8 cellular contexts compared by ENCODE assay signal in genomic region chr3:134250717-134251220, GRCh38. TPM values are rescaled to one million over a fixed set of nuclear protein-coding genes. Genes with fewer than 3 reads are reported as not detected.
DNase-seq lines count a peak whose midpoint lies in the region; ATAC-seq and TF ChIP-seq lines count a peak whose summit lies in the region.

Gene RYK, minus strand, starts transcription at chr3:134250859. Its CDS starts 205 bp downstream, at chr3:134250654.

- BruUV-seq in Panc1 (replicated peaks; lab: Mats Ljungman, UMichigan), result no TSS peak

- peak within 1 kb of the TSS; percentile 90 for H3K27ac ChIP-seq in Panc1 (ENCODE audit: low read length)
- H3K27ac ChIP-seq in naive thymus-derived CD4-positive, alpha-beta T cell (ENCODE audit: low read depth, low read length), result peak within 1 kb of the TSS; percentile 86

- peaks cover 35% of the 10 kb centered on the region for H3K27me3 Mint-ChIP-seq in activated T-helper 1 cell treated with anti-CD3 and anti-CD28 coated beads, Interleukin-12 subunit alpha, Interleukin-12 subunit beta, Interleukin-2, Interleukin-4 antibody, amounts not matched to agents 30 ng/mL and 10 ng/mL and 1 ng/mL, durations not matched to agents 14 hours and 24 hours and 36 hours (ENCODE audit: insufficient read depth)
- H3K27me3 Mint-ChIP-seq in naive thymus-derived CD4-positive, alpha-beta T cell, result peaks cover 0 to 54% (median 0%) of the 10 kb centered on the region in 5 donors
- no peaks in the 10 kb centered on the region for H3K27me3 Mint-ChIP-seq in stimulated activated naive B cell treated with anti-CD40 and anti-IgM and Interleukin-4, amounts not matched to agents 10 μg/mL and 1 μg/mL and 100 μg/mL, for 72 hours

- H3K9me3 Mint-ChIP-seq in activated T-helper 1 cell treated with anti-CD3 and anti-CD28 coated beads, Interleukin-12 subunit alpha, Interleukin-12 subunit beta, Interleukin-2, Interleukin-4 antibody, amounts not matched to agents 30 ng/mL and 10 ng/mL and 1 ng/mL, durations not matched to agents 14 hours and 24 hours and 36 hours, result no peaks in the 10 kb centered on the region
- peaks cover 0 to 10% (median 5%) of the 10 kb centered on the region in 11 donors for H3K9me3 Mint-ChIP-seq in naive thymus-derived CD4-positive, alpha-beta T cell
- H3K9me3 Mint-ChIP-seq in stimulated activated naive B cell treated with anti-CD40 and anti-IgM and Interleukin-4, amounts not matched to agents 10 μg/mL and 1 μg/mL and 100 μg/mL, for 72 hours, result no peaks in the 10 kb centered on the region

- ATAC-seq in GM21717 (IDR thresholded peaks at IDR 0.05; ENCODE audit: unreplicated experiment) (peak; percentile 74), Panc1 (peak; percentile 96)
- ATAC-seq in naive thymus-derived CD4-positive, alpha-beta T cell, result peak; percentile 93
- ATAC-seq in stimulated activated naive B cell treated with anti-CD40 and anti-IgM and Interleukin-4, amounts not matched to agents 10 μg/mL and 1 μg/mL and 100 μg/mL, for 72 hours (replicated peaks), result peak; percentile 80 to 82

- intact Hi-C loops in Panc1 (cut with micrococcal nuclease; ENCODE audit: unreplicated experiment), result no loop called here
- intact Hi-C loops in activated T-helper 1 cell treated with anti-CD3 and anti-CD28 coated beads, Interleukin-12 subunit alpha, Interleukin-12 subunit beta, Interleukin-2, Interleukin-4 antibody, amounts not matched to agents 30 ng/mL and 10 ng/mL and 1 ng/mL, durations not matched to agents 14 hours and 24 hours and 36 hours (cut with micrococcal nuclease), result loop anchor here (1.0 to 5.0 kb wide), 5 partner anchors 11 to 678 kb away; partner anchors contain the start of genes CDV3 and CEP63
- intact Hi-C loops in naive thymus-derived CD4-positive, alpha-beta T cell (cut with micrococcal nuclease), result loop anchor here (1.0 to 2.0 kb wide), 5 partner anchors 37 to 1528 kb away; partner anchors contain the start of genes CEP63 (in 2 of the 2), CDV3 (in 1 of the 2) and NPHP3 (in 1 of the 2)

- no peak for TF ChIP-seq CTCF in Panc1 (IDR thresholded peaks at IDR 0.05)

- CTCF ChIA-PET in Panc1 (lab: Charles Lee), result interaction anchor here (0.7 kb wide), 1 partner anchor 117 kb away, joined by 3 read pairs; no protein-coding TSS in a partner anchor
- CTCF ChIA-PET in naive thymus-derived CD4-positive, alpha-beta T cell (lab: Charles Lee), result interaction anchor here (1.9 kb wide), 1 partner anchor 26 kb away, joined by 6 read pairs; no protein-coding TSS in a partner anchor

- peak within 1 kb of the TSS; percentile 88 for H3K4me3 Mint-ChIP-seq in activated T-helper 1 cell treated with anti-CD3 and anti-CD28 coated beads, Interleukin-12 subunit alpha, Interleukin-12 subunit beta, Interleukin-2, Interleukin-4 antibody, amounts not matched to agents 30 ng/mL and 10 ng/mL and 1 ng/mL, durations not matched to agents 14 hours and 24 hours and 36 hours
- peak within 1 kb of the TSS; percentile 90 to 99 (median 96) for H3K4me3 Mint-ChIP-seq in naive thymus-derived CD4-positive, alpha-beta T cell
- peak within 1 kb of the TSS; percentile 94 to 98 for H3K4me3 Mint-ChIP-seq in stimulated activated naive B cell treated with anti-CD40 and anti-IgM and Interleukin-4, amounts not matched to agents 10 μg/mL and 1 μg/mL and 100 μg/mL, for 72 hours

- H3K4me1 Mint-ChIP-seq in activated T-helper 1 cell treated with anti-CD3 and anti-CD28 coated beads, Interleukin-12 subunit alpha, Interleukin-12 subunit beta, Interleukin-2, Interleukin-4 antibody, amounts not matched to agents 30 ng/mL and 10 ng/mL and 1 ng/mL, durations not matched to agents 14 hours and 24 hours and 36 hours (ENCODE audit: low read depth), result peaks cover 35% of the 10 kb centered on the region
- peaks cover 25 to 62% (median 57%) of the 10 kb centered on the region in 7 donors for H3K4me1 Mint-ChIP-seq in naive thymus-derived CD4-positive, alpha-beta T cell
- peaks cover 45 to 71% of the 10 kb centered on the region in 2 donors for H3K4me1 Mint-ChIP-seq in stimulated activated naive B cell treated with anti-CD40 and anti-IgM and Interleukin-4, amounts not matched to agents 10 μg/mL and 1 μg/mL and 100 μg/mL, for 72 hours

- peak within 1 kb of the TSS; percentile 89 for H3K27ac Mint-ChIP-seq in activated T-helper 1 cell treated with anti-CD3 and anti-CD28 coated beads, Interleukin-12 subunit alpha, Interleukin-12 subunit beta, Interleukin-2, Interleukin-4 antibody, amounts not matched to agents 30 ng/mL and 10 ng/mL and 1 ng/mL, durations not matched to agents 14 hours and 24 hours and 36 hours
- H3K27ac Mint-ChIP-seq in naive thymus-derived CD4-positive, alpha-beta T cell, result peak within 1 kb of the TSS; percentile 72 to 99 (median 95)
- H3K27ac Mint-ChIP-seq in stimulated activated naive B cell treated with anti-CD40 and anti-IgM and Interleukin-4, amounts not matched to agents 10 μg/mL and 1 μg/mL and 100 μg/mL, for 72 hours, result peak within 1 kb of the TSS; percentile 96

- H3K4me3 ChIP-seq in Panc1 (ENCODE audit: low read depth in 2 of 2, low read length in 2 of 2), result peak within 1 kb of the TSS; percentile 70 to 84
- H3K4me3 ChIP-seq in naive thymus-derived CD4-positive, alpha-beta T cell (ENCODE audit: low read length), result peak within 1 kb of the TSS; percentile 78

- peaks cover 7% of the 10 kb centered on the region for H3K36me3 Mint-ChIP-seq in activated T-helper 1 cell treated with anti-CD3 and anti-CD28 coated beads, Interleukin-12 subunit alpha, Interleukin-12 subunit beta, Interleukin-2, Interleukin-4 antibody, amounts not matched to agents 30 ng/mL and 10 ng/mL and 1 ng/mL, durations not matched to agents 14 hours and 24 hours and 36 hours (ENCODE audit: low read depth)
- peaks cover 0 to 16% (median 8%) of the 10 kb centered on the region in 5 donors for H3K36me3 Mint-ChIP-seq in naive thymus-derived CD4-positive, alpha-beta T cell
- H3K36me3 Mint-ChIP-seq in stimulated activated naive B cell treated with anti-CD40 and anti-IgM and Interleukin-4, amounts not matched to agents 10 μg/mL and 1 μg/mL and 100 μg/mL, for 72 hours, result peaks cover 7 to 11% of the 10 kb centered on the region in 2 donors

- no peaks in the 10 kb centered on the region for H3K27me3 ChIP-seq in Panc1 (ENCODE audit: control insufficient read depth, insufficient read depth, low read length)
- no peaks in the 10 kb centered on the region for H3K27me3 ChIP-seq in naive thymus-derived CD4-positive, alpha-beta T cell (ENCODE audit: control insufficient read depth in 2 of 2, insufficient read depth in 2 of 2, low read length in 2 of 2)

- POLR2A ChIA-PET in Panc1 (lab: Charles Lee), result interaction anchor here (0.6 kb wide), 1 partner anchor 134 kb away, joined by 3 read pairs; no protein-coding TSS in a partner anchor
- POLR2A ChIA-PET in naive thymus-derived CD4-positive, alpha-beta T cell (lab: Charles Lee), result interaction anchor here (0.8 to 1.5 kb wide), 6 partner anchors 10 to 677 kb away, joined by 3 to 6 read pairs (median 4); partner anchors contain the start of gene CDV3

- H3K9me3 ChIP-seq in Panc1 (ENCODE audit: control insufficient read depth, insufficient read depth, low read depth, low read length), result no peaks in the 10 kb centered on the region
- H3K9me3 ChIP-seq in naive thymus-derived CD4-positive, alpha-beta T cell (ENCODE audit: control insufficient read depth in 2 of 3, low read length in 3 of 3), result no peaks in the 10 kb centered on the region

- H3K36me3 ChIP-seq in Panc1 (ENCODE audit: control insufficient read depth, insufficient read depth, low read length), result no peaks in the 10 kb centered on the region
- peaks cover 0 to 6% (median 0%) of the 10 kb centered on the region in 3 experiments for H3K36me3 ChIP-seq in naive thymus-derived CD4-positive, alpha-beta T cell (ENCODE audit: control insufficient read depth in 2 of 3, insufficient read depth in 3 of 3, low read length in 3 of 3)

- H3K4me1 ChIP-seq in Panc1 (ENCODE audit: control insufficient read depth, insufficient read depth, low read length), result peaks cover 28% of the 10 kb centered on the region
- H3K4me1 ChIP-seq in naive thymus-derived CD4-positive, alpha-beta T cell (ENCODE audit: control insufficient read depth in 2 of 2, insufficient read depth in 2 of 2, low read length in 2 of 2), result peaks cover 12 to 14% of the 10 kb centered on the region in 2 donors

- in situ Hi-C loops in KBM-7 (cut with MboI; ENCODE audit: low pct_unique_long_range_greater_than_20kb, low sequenced_read_pairs) (no loop called here), Panc1 (cut with HindIII; ENCODE audit: low pct_unique_long_range_greater_than_20kb, low sequenced_read_pairs) (no loop called here)

- DNase-seq in DMS53 (lab: John Stamatoyannopoulos, UW), result peak; percentile 94
- peak; percentile 87 for DNase-seq in KBM-7
- no peak for DNase-seq in Panc1 (ENCODE audit: low read depth, low spot score)
- peak; percentile 66 for DNase-seq in activated T-helper 1 cell treated with anti-CD3 and anti-CD28 coated beads, Interleukin-12 subunit alpha, Interleukin-12 subunit beta, Interleukin-2, Interleukin-4 antibody, amounts not matched to agents 30 ng/mL and 10 ng/mL and 1 ng/mL, durations not matched to agents 14 hours and 24 hours and 36 hours (ENCODE audit: low spot score)
- DNase-seq in fibroblast of gingiva (ENCODE audit: low read depth), result peak; percentile 64
- DNase-seq in naive thymus-derived CD4-positive, alpha-beta T cell, result peak; percentile 65 to 85 (median 79)
- peak; percentile 76 for DNase-seq in stimulated activated naive B cell treated with anti-CD40 and anti-IgM and Interleukin-4, amounts not matched to agents 10 μg/mL and 1 μg/mL and 100 μg/mL, for 72 hours

RNA-seq across cellular contexts. Expression of gene RYK, which starts in this region (rescaled TPM):
- total RNA-seq in Panc1 (2021; ENCODE audit: unreplicated experiment), result 82.7 TPM
- polyA plus RNA-seq in Panc1 (2012; ENCODE audit: insufficient read length), result 61.9 TPM
- total RNA-seq in activated T-helper 1 cell treated with anti-CD3 and anti-CD28 coated beads, Interleukin-12 subunit alpha, Interleukin-12 subunit beta, Interleukin-2, Interleukin-4 antibody, amounts not matched to agents 30 ng/mL and 10 ng/mL and 1 ng/mL, durations not matched to agents 14 hours and 24 hours and 36 hours, result 15.8 and 16.8 TPM in 2 replicates
- 10 to 100 TPM; 10.7 to 53.5 (median 50.5) TPM for total RNA-seq in naive thymus-derived CD4-positive, alpha-beta T cell
- polyA plus RNA-seq in naive thymus-derived CD4-positive, alpha-beta T cell, result 10 to 100 TPM in 1 of 2 donors, 1 to 10 TPM in 1; 6.9 to 10.5 TPM
